ENCODE assay signal across 8 cellular contexts in genomic region chr17:42555961-42556617, GRCh38. TPM values are rescaled to one million over a fixed set of nuclear protein-coding genes. Genes with fewer than 3 reads are reported as not detected.
DNase-seq lines count a peak whose midpoint lies in the region; ATAC-seq, FAIRE-seq and TF ChIP-seq lines count a peak whose summit lies in the region.
"Not testable (repeated sequence)": the region's sequence is repeated elsewhere in the genome, so short reads cannot be mapped to it uniquely, and the experiment has no call there.

No MANE protein-coding gene starts in this region.

- H3K9ac ChIP-seq in Karpas-422 (ENCODE audit: low read length) = peak overlapping the region; percentile 89; the same call in 1 of the 2 replicates
- not testable (repeated sequence) for H3K9ac ChIP-seq in mesenchymal stem cell (ENCODE audit: low read length)

- H3K27me3 Mint-ChIP-seq in CD8-positive, alpha-beta T cell (ENCODE audit: low read depth); T-helper 1 cell treated with Interleukin-12 subunit alpha and Interleukin-12 subunit beta and Interleukin-4 antibody, amounts not matched to agents 30 μg/mL and 1 μg/mL, for 36 hours (ENCODE audit: low read depth); activated naive CD8-positive, alpha-beta T cell; endothelial cell (ENCODE audit: unreplicated experiment); type B pancreatic cell: not testable (repeated sequence)

- not testable (repeated sequence) for H2BK15ac ChIP-seq in mesenchymal stem cell (ENCODE audit: low read depth, poor library complexity, severe bottlenecking)

- peaks cover 26% of the 10 kb centered on the region for H3K4me1 Mint-ChIP-seq in CD8-positive, alpha-beta T cell (ENCODE audit: low read depth)
- H3K4me1 Mint-ChIP-seq in T-helper 1 cell treated with Interleukin-12 subunit alpha and Interleukin-12 subunit beta and Interleukin-4 antibody, amounts not matched to agents 30 μg/mL and 1 μg/mL, for 36 hours (ENCODE audit: low read depth) = peaks cover 13% of the 10 kb centered on the region
- H3K4me1 Mint-ChIP-seq in activated naive CD8-positive, alpha-beta T cell (ENCODE audit: low read depth) = peaks cover 16% of the 10 kb centered on the region
- H3K4me1 Mint-ChIP-seq in endothelial cell (ENCODE audit: unreplicated experiment) = peaks cover 17% of the 10 kb centered on the region
- H3K4me1 Mint-ChIP-seq in type B pancreatic cell (ENCODE audit: unreplicated experiment) = peaks cover 19% of the 10 kb centered on the region

- not testable (repeated sequence) for H4K8ac ChIP-seq in mesenchymal stem cell (ENCODE audit: low read length)

- not testable (repeated sequence) for H3K23ac ChIP-seq in mesenchymal stem cell (ENCODE audit: low read length in 2 of 2)

- WGBS in mesenchymal stem cell = 48% methylated on average over 5 of the region's 5 CpGs

- H4K20me1 ChIP-seq in Karpas-422 (ENCODE audit: insufficient read depth, low read depth, low read length) = not testable (repeated sequence)

- peak overlapping the region; percentile 89 for H3K4me2 ChIP-seq in Karpas-422 (ENCODE audit: low read depth, low read length, poor library complexity, severe bottlenecking)
- H3K4me2 ChIP-seq in mesenchymal stem cell (ENCODE audit: low read length, poor library complexity, severe bottlenecking) = not testable (repeated sequence)

- H4K91ac ChIP-seq in mesenchymal stem cell (ENCODE audit: low read length) = peak overlapping the region; percentile 27

- not testable (repeated sequence) for H3K27ac Mint-ChIP-seq in CD8-positive, alpha-beta T cell; T-helper 1 cell treated with Interleukin-12 subunit alpha and Interleukin-12 subunit beta and Interleukin-4 antibody, amounts not matched to agents 30 μg/mL and 1 μg/mL, for 36 hours; activated naive CD8-positive, alpha-beta T cell; endothelial cell (ENCODE audit: unreplicated experiment); type B pancreatic cell

- H2BK120ac ChIP-seq in mesenchymal stem cell (ENCODE audit: low read depth, low read length) = not testable (repeated sequence)

- not testable (repeated sequence) for DNase-seq in CD8-positive, alpha-beta T cell; GM12891 (ENCODE audit: insufficient read length, low spot score); Karpas-422; type B pancreatic cell (ENCODE audit: extremely low spot score, unreplicated experiment)
- peak; percentile 57 for DNase-seq in endothelial cell (ENCODE audit: low spot score)
- DNase-seq in mesenchymal stem cell = peak; percentile 46

- peaks cover 10% of the 10 kb centered on the region for H3K79me1 ChIP-seq in mesenchymal stem cell (replicated peaks; ENCODE audit: low read length, poor library complexity, severe bottlenecking)

- H3K4me1 ChIP-seq in CD8-positive, alpha-beta T cell (ENCODE audit: insufficient read depth, low read length) = peaks cover 12% of the 10 kb centered on the region
- H3K4me1 ChIP-seq in Karpas-422 (ENCODE audit: low read length) (peaks cover 22% of the 10 kb centered on the region), mesenchymal stem cell (ENCODE audit: control insufficient read depth, insufficient read depth, low read depth, low read length) (peaks cover 20% of the 10 kb centered on the region)

- peak overlapping the region; percentile 11 for H3K4me3 Mint-ChIP-seq in CD8-positive, alpha-beta T cell
- H3K4me3 Mint-ChIP-seq in T-helper 1 cell treated with Interleukin-12 subunit alpha and Interleukin-12 subunit beta and Interleukin-4 antibody, amounts not matched to agents 30 μg/mL and 1 μg/mL, for 36 hours = peak overlapping the region; percentile 44
- peak overlapping the region; percentile 89 for H3K4me3 Mint-ChIP-seq in activated naive CD8-positive, alpha-beta T cell
- H3K4me3 Mint-ChIP-seq in endothelial cell (ENCODE audit: unreplicated experiment) (peak overlapping the region; percentile 92), type B pancreatic cell (peak overlapping the region; percentile 47)

- ATAC-seq in CD8-positive, alpha-beta T cell = not testable (repeated sequence)

- H3K36me3 Mint-ChIP-seq in CD8-positive, alpha-beta T cell; T-helper 1 cell treated with Interleukin-12 subunit alpha and Interleukin-12 subunit beta and Interleukin-4 antibody, amounts not matched to agents 30 μg/mL and 1 μg/mL, for 36 hours (ENCODE audit: low read depth); activated naive CD8-positive, alpha-beta T cell; endothelial cell (ENCODE audit: low read depth, unreplicated experiment); type B pancreatic cell: not testable (repeated sequence)

- not testable (repeated sequence) for H2BK5ac ChIP-seq in mesenchymal stem cell (ENCODE audit: low read depth, low read length, poor library complexity, severe bottlenecking)

- POLR2A ChIA-PET in CD8-positive, alpha-beta T cell (lab: Charles Lee) = not testable (repeated sequence)

- intact Hi-C loops in CD8-positive, alpha-beta T cell (cut with DNase I, micrococcal nuclease) = loop anchor here in 1 of 2 experiments (2.0 kb wide), 1 partner anchor 19 kb away; the partner anchor contains the start of gene NAGLU

- not testable (repeated sequence) for TF ChIP-seq CTCF in CD8-positive, alpha-beta T cell (IDR thresholded peaks at IDR 0.05)
- peak; percentile 33 for TF ChIP-seq CTCF in endothelial cell (IDR thresholded peaks at IDR 0.05; ENCODE audit: unreplicated experiment)
- TF ChIP-seq CTCF in type B pancreatic cell (conservative IDR thresholded peaks at IDR 0.05) = peak; percentile 42

- not testable (repeated sequence) for H2AK5ac ChIP-seq in mesenchymal stem cell (ENCODE audit: low read length, severe bottlenecking)

- FAIRE-seq in GM12891 (lab: Jason Lieb, UNC) = peak; percentile 80

- H3K9me3 ChIP-seq in CD8-positive, alpha-beta T cell (ENCODE audit: low read length); Karpas-422 (ENCODE audit: low read length); mesenchymal stem cell (ENCODE audit: control insufficient read depth, low read length): not testable (repeated sequence)

- not testable (repeated sequence) for H3K14ac ChIP-seq in mesenchymal stem cell (ENCODE audit: low read length in 2 of 2)

- CTCF ChIA-PET in CD8-positive, alpha-beta T cell (lab: Charles Lee) = not testable (repeated sequence)

- H3K18ac ChIP-seq in mesenchymal stem cell (ENCODE audit: low read depth in 1 of 2, low read length in 2 of 2) = not testable (repeated sequence)

- not testable (repeated sequence) for H3K36me3 ChIP-seq in CD8-positive, alpha-beta T cell (ENCODE audit: insufficient read depth, low read length); Karpas-422 (ENCODE audit: insufficient read depth, low read length)
- peaks cover 3 to 15% of the 10 kb centered on the region in 2 experiments for H3K36me3 ChIP-seq in mesenchymal stem cell (ENCODE audit: control insufficient read depth in 1 of 2, insufficient read depth in 2 of 2, low read depth in 1 of 2, low read length in 2 of 2)

- not testable (repeated sequence) for H3K4me3 ChIP-seq in CD8-positive, alpha-beta T cell (ENCODE audit: low read depth, low read length); mesenchymal stem cell (ENCODE audit: insufficient read depth in 1 of 2, low read depth in 1 of 2, low read length in 2 of 2)
- H3K4me3 ChIP-seq in Karpas-422 (ENCODE audit: low read length) = peak overlapping the region; percentile 83; the same call in 1 of the 2 replicates

- H3K27me3 ChIP-seq in CD8-positive, alpha-beta T cell (ENCODE audit: insufficient read depth, low read length); Karpas-422 (ENCODE audit: low read length); mesenchymal stem cell (ENCODE audit: control insufficient read depth in 1 of 2, insufficient read depth in 1 of 2, low read length in 2 of 2): not testable (repeated sequence)

- not testable (repeated sequence) for TF ChIP-seq POLR2A in GM12891 (IDR thresholded peaks at IDR 0.05; ENCODE audit: low read depth, low read length)

- not testable (repeated sequence) for H3K9me2 ChIP-seq in Karpas-422 (replicated peaks; ENCODE audit: insufficient read depth, low read length)

- H2AFZ ChIP-seq in Karpas-422 (ENCODE audit: low read length); mesenchymal stem cell (ENCODE audit: low read depth, low read length): not testable (repeated sequence)

- H3K9me3 Mint-ChIP-seq in CD8-positive, alpha-beta T cell; T-helper 1 cell treated with Interleukin-12 subunit alpha and Interleukin-12 subunit beta and Interleukin-4 antibody, amounts not matched to agents 30 μg/mL and 1 μg/mL, for 36 hours; activated naive CD8-positive, alpha-beta T cell (ENCODE audit: low read depth); endothelial cell (ENCODE audit: unreplicated experiment); type B pancreatic cell: not testable (repeated sequence)

- H3K79me2 ChIP-seq in Karpas-422 (ENCODE audit: low read length) = not testable (repeated sequence)

- not testable (repeated sequence) for H2BK12ac ChIP-seq in mesenchymal stem cell (ENCODE audit: low read length in 2 of 2)

- H3K4ac ChIP-seq in mesenchymal stem cell (ENCODE audit: low read depth in 1 of 2, low read length in 2 of 2) = not testable (repeated sequence)

- H3K27ac ChIP-seq in CD8-positive, alpha-beta T cell (ENCODE audit: low read depth, low read length); mesenchymal stem cell (ENCODE audit: low read length, poor library complexity, severe bottlenecking): not testable (repeated sequence)
- peak overlapping the region; percentile 66; the same call in 1 of the 2 replicates for H3K27ac ChIP-seq in Karpas-422 (ENCODE audit: low read length)

RNA-seq across cellular contexts. Expression of gene HSD17B1, which starts 3.4 kb away (rescaled TPM):
- under 1 TPM; 0.44 to 0.52 TPM for total RNA-seq in CD8-positive, alpha-beta T cell
- 0.72 TPM for polyA plus RNA-seq in GM12891 (2012; ENCODE audit: low read depth, missing spikeins)
- 0.22 and 1.3 TPM in 2 replicates for total RNA-seq in Karpas-422 (2014; rRNA removed; shearing (Covaris generic); ENCODE audit: low replicate concordance)
- total RNA-seq in endothelial cell (ENCODE audit: unreplicated experiment) = 0.64 TPM
- 0.57 TPM for polyA plus RNA-seq in mesenchymal stem cell (2013, experiment 1 of 2)
- 0.59 TPM for polyA plus RNA-seq in mesenchymal stem cell (2013, experiment 2 of 2)
- 2.2 and 2.7 TPM in 2 replicates for total RNA-seq in type B pancreatic cell (ENCODE audit: low replicate concordance)

RNA-seq across cellular contexts. Expression of gene COASY, which starts 5.9 kb away (rescaled TPM):
- 10 to 100 TPM; 26.4 to 32.9 TPM for total RNA-seq in CD8-positive, alpha-beta T cell
- polyA plus RNA-seq in GM12891 (2012; ENCODE audit: low read depth, missing spikeins) = 61.8 TPM
- total RNA-seq in Karpas-422 (2014; rRNA removed; shearing (Covaris generic); ENCODE audit: low replicate concordance) = 46.7 and 56.2 TPM in 2 replicates
- 66.3 TPM for total RNA-seq in endothelial cell (ENCODE audit: unreplicated experiment)
- polyA plus RNA-seq in mesenchymal stem cell (2013, experiment 1 of 2) = 77.2 TPM
- polyA plus RNA-seq in mesenchymal stem cell (2013, experiment 2 of 2) = 75.7 TPM
- total RNA-seq in type B pancreatic cell (ENCODE audit: low replicate concordance) = 78.0 and 80.8 TPM in 2 replicates

RNA-seq across cellular contexts. Expression of gene MLX, which starts 10.8 kb away (rescaled TPM):
- 10 to 100 TPM; 18.3 to 21.3 TPM for total RNA-seq in CD8-positive, alpha-beta T cell
- 30.3 TPM for polyA plus RNA-seq in GM12891 (2012; ENCODE audit: low read depth, missing spikeins)
- 33.0 and 42.4 TPM in 2 replicates for total RNA-seq in Karpas-422 (2014; rRNA removed; shearing (Covaris generic); ENCODE audit: low replicate concordance)
- 45.9 TPM for total RNA-seq in endothelial cell (ENCODE audit: unreplicated experiment)
- polyA plus RNA-seq in mesenchymal stem cell (2013, experiment 1 of 2) = 45.3 TPM
- polyA plus RNA-seq in mesenchymal stem cell (2013, experiment 2 of 2) = 45.3 TPM
- total RNA-seq in type B pancreatic cell (ENCODE audit: low replicate concordance) = 31.3 and 32.3 TPM in 2 replicates

RNA-seq across cellular contexts. Expression of gene NAGLU, which starts 20.0 kb away (rescaled TPM):
- total RNA-seq in CD8-positive, alpha-beta T cell = 1 to 10 TPM; 7.4 TPM
- 13.7 TPM for polyA plus RNA-seq in GM12891 (2012; ENCODE audit: low read depth, missing spikeins)
- 40.0 and 71.8 TPM in 2 replicates for total RNA-seq in Karpas-422 (2014; rRNA removed; shearing (Covaris generic); ENCODE audit: low replicate concordance)
- total RNA-seq in endothelial cell (ENCODE audit: unreplicated experiment) (24.2 TPM), type B pancreatic cell (ENCODE audit: low replicate concordance) (24.0 and 26.5 TPM in 2 replicates)
- polyA plus RNA-seq in mesenchymal stem cell (2013, experiment 1 of 2) = 51.2 TPM
- polyA plus RNA-seq in mesenchymal stem cell (2013, experiment 2 of 2) = 52.1 TPM

RNA-seq across cellular contexts. Expression of gene PSMC3IP, which starts 21.4 kb away (rescaled TPM):
- 1 to 10 TPM; 3.9 to 4.1 TPM for total RNA-seq in CD8-positive, alpha-beta T cell
- polyA plus RNA-seq in GM12891 (2012; ENCODE audit: low read depth, missing spikeins) = 15.2 TPM
- 5.3 and 7.9 TPM in 2 replicates for total RNA-seq in Karpas-422 (2014; rRNA removed; shearing (Covaris generic); ENCODE audit: low replicate concordance)
- total RNA-seq in endothelial cell (ENCODE audit: unreplicated experiment) (8.0 TPM), type B pancreatic cell (ENCODE audit: low replicate concordance) (10.6 and 22.6 TPM in 2 replicates)
- 5.2 TPM for polyA plus RNA-seq in mesenchymal stem cell (2013, experiment 1 of 2)
- 4.7 TPM for polyA plus RNA-seq in mesenchymal stem cell (2013, experiment 2 of 2)

Comparison
In these comparisons a context has a peak if more than half of its experiments do, and no peak if none do; other contexts are left out.
1. H3K4me3 Mint-ChIP-seq: peak in every context shown above with its lines; median percentile 92 in endothelial cell; 89 in activated naive CD8-positive, alpha-beta T cell; 47 in type B pancreatic cell; 44 in T-helper 1 cell treated with Interleukin-12 subunit alpha and Interleukin-12 subunit beta and Interleukin-4 antibody, amounts not matched to agents 30 μg/mL and 1 μg/mL, for 36 hours; 11 in CD8-positive, alpha-beta T cell.